13 cellular contexts compared by ENCODE assay signal in genomic region chrX:37906357-37906756, GRCh38. TPM values are rescaled to one million over a fixed set of nuclear protein-coding genes. Genes with fewer than 3 reads are reported as not detected.
DNase-seq lines count a peak whose midpoint lies in the region; ATAC-seq, FAIRE-seq and TF ChIP-seq lines count a peak whose summit lies in the region.
"Had no signal": no experiment of that assay in that cellular context is flagged by ENCODE, and none has a peak within 500 bp of the region (broad histone marks: within the 10 kb centered on the region; RNA-seq: fewer than 3 reads in every experiment).

No MANE protein-coding gene starts in this region.

- peaks cover 4% of the 10 kb centered on the region for H3K27me3 Mint-ChIP-seq in brain

- POLR2A ChIA-PET in HepG2 (lab: Yijun Ruan, JAX) = no interaction called here

- H3K4me3 ChIP-seq in liver (ENCODE audit: low read depth in 1 of 3, low read length in 3 of 3) (peak overlapping the region in 2 of 3 donors; percentile 31 to 47), HepG2 (replicated peaks in 1 of 3; ENCODE audit: insufficient read depth in 1 of 3, low read depth in 2 of 3, low read length in 3 of 3) (no peak overlapping the region), keratinocyte (ENCODE audit: control insufficient read depth in 2 of 3, extremely low read depth in 1 of 3, insufficient read depth in 2 of 3, low read depth in 1 of 3, low read length in 3 of 3) (peak overlapping the region in 1 of 3 experiments; percentile 28), vagina (peak overlapping the region; percentile 22 to 27), Karpas-422 (ENCODE audit: low read length) (no peak overlapping the region)
- H3K4me3 ChIP-seq: BLaER1 treated with 17β-estradiol and CSF1 and Interleukin-3, amounts not matched to agents 10 nM and 100 nM had no signal

- TF ChIP-seq POLR2A in HepG2 (IDR thresholded peaks at IDR 0.05; ENCODE audit: insufficient read depth in 1 of 2, low read depth in 2 of 2, low read length in 2 of 2) = no peak
- no peak for TF ChIP-seq POLR2A in vagina (IDR thresholded peaks at IDR 0.05)

- WGBS in liver = 16% methylated on average over 11 of the region's 11 CpGs
- WGBS in HepG2 (ENCODE audit: low lambda C conversion rate) = 35% methylated on average over 11 of the region's 11 CpGs

- TF ChIP-seq RAD21 in liver (IDR thresholded peaks at IDR 0.05) (no peak), HepG2 (CRISPR knock-in tag; IDR thresholded peaks at IDR 0.05) (no peak)

- H3K4me1 ChIP-seq in liver (ENCODE audit: control insufficient read depth in 4 of 4, insufficient read depth in 4 of 4, low read length in 3 of 4) = peaks cover 0 to 12% (median 6%) of the 10 kb centered on the region in 4 donors
- H3K4me1 ChIP-seq in HepG2 (ENCODE audit: insufficient read depth, low read length) = no peaks in the 10 kb centered on the region
- no peaks in the 10 kb centered on the region for H3K4me1 ChIP-seq in keratinocyte (ENCODE audit: control insufficient read depth, extremely low read depth, insufficient read depth, low read length)
- H3K4me1 ChIP-seq in vagina = no peaks in the 10 kb centered on the region
- no peaks in the 10 kb centered on the region for H3K4me1 ChIP-seq in Karpas-422 (ENCODE audit: low read length)
- H3K4me1 ChIP-seq: BLaER1 treated with 17β-estradiol and CSF1 and Interleukin-3, amounts not matched to agents 10 nM and 100 nM had no signal

- H3K9me3 Mint-ChIP-seq in brain = peaks cover 0 to 6% (median 3%) of the 10 kb centered on the region in 5 experiments

- H3K79me2 ChIP-seq in HepG2 (ENCODE audit: insufficient read depth, low read length) (no peaks in the 10 kb centered on the region), keratinocyte (ENCODE audit: control insufficient read depth, insufficient read depth, low read length) (no peaks in the 10 kb centered on the region), Karpas-422 (ENCODE audit: low read length) (no peaks in the 10 kb centered on the region)

- FAIRE-seq in HepG2 (lab: Jason Lieb, UNC) (no peak), keratinocyte (lab: Jason Lieb, UNC) (no peak)

- DNase-seq in HepG2 (ENCODE audit: low spot score) (no peak), keratinocyte (ENCODE audit: low read depth, low spot score) (no peak), vagina (ENCODE audit: extremely low spot score in 2 of 2) (no peak), ACHN (no peak), Karpas-422 (no peak), Kasumi-1 (lab: John Stamatoyannopoulos, UW) (no peak)
- DNase-seq: GF-D8, NCI-H226, stomach had no signal

- TF ChIP-seq EP300 in HepG2 (IDR thresholded peaks at IDR 0.05; ENCODE audit: low read depth in 2 of 2, low read length in 2 of 2) (no peak), HepG2 (CRISPR knock-in tag; IDR thresholded peaks at IDR 0.05; ENCODE audit: borderline replicate concordance) (no peak)

- no peaks in the 10 kb centered on the region for H3K27me3 ChIP-seq in liver (ENCODE audit: control insufficient read depth in 4 of 4, insufficient read depth in 4 of 4, low read length in 3 of 4)
- peaks cover 0 to 2% of the 10 kb centered on the region in 2 experiments; a peak in 1 of 5 replicates for H3K27me3 ChIP-seq in HepG2 (ENCODE audit: control insufficient read depth in 1 of 2, insufficient read depth in 2 of 2, low read length in 2 of 2)
- H3K27me3 ChIP-seq in keratinocyte (ENCODE audit: control insufficient read depth, extremely low read depth, insufficient read depth, low read length) = no peaks in the 10 kb centered on the region
- no peaks in the 10 kb centered on the region for H3K27me3 ChIP-seq in vagina
- no peaks in the 10 kb centered on the region for H3K27me3 ChIP-seq in Karpas-422 (ENCODE audit: low read length)

- H3K9ac ChIP-seq in liver (ENCODE audit: low read depth in 1 of 2, low read length in 2 of 2) (no peak overlapping the region), HepG2 (ENCODE audit: insufficient read depth, low read depth, low read length) (no peak overlapping the region), keratinocyte (ENCODE audit: control insufficient read depth, extremely low read depth, insufficient read depth, low read length) (no peak overlapping the region), Karpas-422 (ENCODE audit: low read length) (no peak overlapping the region)
- H3K9ac ChIP-seq: BLaER1 treated with 17β-estradiol and CSF1 and Interleukin-3, amounts not matched to agents 10 nM and 100 nM had no signal

- in situ Hi-C loops in HepG2 (cut with HindIII; ENCODE audit: extremely low pct_ligation_motif_present, low pct_unique_long_range_greater_than_20kb) (no loop called here), ACHN (cut with HindIII; ENCODE audit: low pct_ligation_motif_present, low pct_unique_long_range_greater_than_20kb, low sequenced_read_pairs) (no loop called here)

- dilution Hi-C loops in keratinocyte (cut with MboI; ENCODE audit: extremely low pct_ligation_motif_present, low sequenced_read_pairs) = no loop called here

- no TSS peak for BruUV-seq in HepG2 (replicated peaks; lab: Mats Ljungman, UMichigan)

- no peaks in the 10 kb centered on the region for H4K20me1 ChIP-seq in HepG2 (ENCODE audit: insufficient read depth, low read length)
- no peaks in the 10 kb centered on the region for H4K20me1 ChIP-seq in keratinocyte (ENCODE audit: control insufficient read depth, extremely low read depth, insufficient read depth, low read length)
- H4K20me1 ChIP-seq in Karpas-422 (ENCODE audit: insufficient read depth, low read depth, low read length) = no peaks in the 10 kb centered on the region
- H4K20me1 ChIP-seq: BLaER1 treated with 17β-estradiol and CSF1 and Interleukin-3, amounts not matched to agents 10 nM and 100 nM had no signal

- CTCF ChIA-PET in HepG2 (lab: Yijun Ruan, JAX; ENCODE audit: low intra/inter-chr PET ratio, low total read pairs) = no interaction called here

- H3K9me1 ChIP-seq in keratinocyte (ENCODE audit: control insufficient read depth, extremely low read depth, insufficient read depth, low read length) = no peaks in the 10 kb centered on the region

- H3K9me3 ChIP-seq in liver (ENCODE audit: control insufficient read depth in 4 of 4, low read length in 3 of 4) = no peaks in the 10 kb centered on the region
- no peaks in the 10 kb centered on the region for H3K9me3 ChIP-seq in HepG2 (ENCODE audit: low read length)
- no peaks in the 10 kb centered on the region for H3K9me3 ChIP-seq in keratinocyte (ENCODE audit: control insufficient read depth, low read depth, low read length)
- H3K9me3 ChIP-seq in vagina = no peaks in the 10 kb centered on the region
- no peaks in the 10 kb centered on the region for H3K9me3 ChIP-seq in Karpas-422 (ENCODE audit: low read length)
- H3K9me3 ChIP-seq: stomach had no signal

- no peaks in the 10 kb centered on the region for H3K9me2 ChIP-seq in Karpas-422 (replicated peaks; ENCODE audit: insufficient read depth, low read length)

- no peak for ATAC-seq in HepG2

- TF ChIP-seq CTCF in liver (IDR thresholded peaks at IDR 0.05; ENCODE audit: low read depth, low read length, missing input control) (no peak), HepG2 (CRISPR knock-in tag; IDR thresholded peaks at IDR 0.05) (no peak), brain (conservative IDR thresholded peaks at IDR 0.05) (no peak), keratinocyte (optimal IDR thresholded peaks at IDR 0.05 in 1 of 3, IDR thresholded peaks at IDR 0.05 in 1 of 3, conservative IDR thresholded peaks at IDR 0.05 in 1 of 3; ENCODE audit: extremely low read depth in 1 of 3, insufficient read depth in 2 of 3, low read length in 3 of 3) (no peak), vagina (IDR thresholded peaks at IDR 0.05) (no peak)

- H3K27ac ChIP-seq in liver (ENCODE audit: low read depth in 1 of 2, low read length in 2 of 2) (no peak overlapping the region), HepG2 (ENCODE audit: extremely low read length, insufficient read depth, low read length) (no peak overlapping the region), keratinocyte (ENCODE audit: control insufficient read depth, insufficient read depth, low read length) (no peak overlapping the region), vagina (no peak overlapping the region), Karpas-422 (ENCODE audit: low read length) (no peak overlapping the region)
- H3K27ac ChIP-seq: BLaER1 treated with 17β-estradiol and CSF1 and Interleukin-3, amounts not matched to agents 10 nM and 100 nM; RWPE1; stomach had no signal

- H3K27ac Mint-ChIP-seq in brain = no peak overlapping the region

- H3K4me3 Mint-ChIP-seq in brain = peak overlapping the region; percentile 52 to 77 (median 73)

- H3K4me1 Mint-ChIP-seq in brain = no peaks in the 10 kb centered on the region

- H3K4me2 ChIP-seq in HepG2 (ENCODE audit: low read depth, low read length) = no peak overlapping the region
- peak overlapping the region; percentile 54 for H3K4me2 ChIP-seq in keratinocyte (ENCODE audit: control insufficient read depth, extremely low read depth, insufficient read depth, low read depth, low read length)
- no peak overlapping the region for H3K4me2 ChIP-seq in Karpas-422 (ENCODE audit: low read depth, low read length, poor library complexity, severe bottlenecking)
- H3K4me2 ChIP-seq: BLaER1 treated with 17β-estradiol and CSF1 and Interleukin-3, amounts not matched to agents 10 nM and 100 nM had no signal

- no peaks in the 10 kb centered on the region for H3K36me3 Mint-ChIP-seq in brain

- H3K36me3 ChIP-seq in liver (ENCODE audit: control insufficient read depth in 4 of 4, insufficient read depth in 3 of 4, low read depth in 1 of 4, low read length in 3 of 4) (peaks cover 0 to under 1% (median 0%) of the 10 kb centered on the region in 4 donors), HepG2 (replicated peaks in 1 of 2; ENCODE audit: control insufficient read depth in 1 of 2, insufficient read depth in 2 of 2, low read length in 2 of 2) (no peaks in the 10 kb centered on the region), keratinocyte (ENCODE audit: control insufficient read depth in 2 of 2, extremely low read depth in 1 of 2, insufficient read depth in 2 of 2, low read length in 2 of 2) (no peaks in the 10 kb centered on the region), vagina (no peaks in the 10 kb centered on the region), Karpas-422 (ENCODE audit: insufficient read depth, low read length) (no peaks in the 10 kb centered on the region)
- H3K36me3 ChIP-seq: BLaER1 treated with 17β-estradiol and CSF1 and Interleukin-3, amounts not matched to agents 10 nM and 100 nM; stomach had no signal

- no peak overlapping the region for H2AFZ ChIP-seq in HepG2 (ENCODE audit: low read length)
- peak overlapping the region; percentile 40 for H2AFZ ChIP-seq in keratinocyte (ENCODE audit: control insufficient read depth, low read length)
- no peak overlapping the region for H2AFZ ChIP-seq in Karpas-422 (ENCODE audit: low read length)

- intact Hi-C loops in HepG2 (cut with micrococcal nuclease; ENCODE audit: unreplicated experiment) = no loop called here
- intact Hi-C loops in vagina (cut with DNase I) = no loop called here

RNA-seq across cellular contexts. Expression of gene DYNLT3, which starts 59.0 kb away (rescaled TPM):
- total RNA-seq in liver = 10 to 100 TPM in 1 of 2 donors, 1 to 10 TPM in 1; 9.5 to 13.4 TPM
- 10 to 100 TPM; 13.4 to 20.7 TPM for polyA plus RNA-seq in liver
- 6.1 and 9.5 TPM in 2 replicates for total RNA-seq in HepG2 (2016; rRNA removed; fragmentation: Illumina TruSeq; extraction: Trizol)
- 1.5 and 1.8 TPM in 2 replicates for total RNA-seq in HepG2 (2016; cell fraction: cytosol; rRNA removed; fragmentation: Illumina TruSeq; extraction: Trizol; ENCODE audit: low read depth)
- 6.1 and 10.9 TPM in 2 replicates for total RNA-seq in HepG2 (2016; cell fraction: insoluble cytoplasmic fraction; rRNA removed; fragmentation: Illumina TruSeq; extraction: Trizol)
- 4.0 and 4.4 TPM in 2 replicates for total RNA-seq in HepG2 (2016; cell fraction: membrane; rRNA removed; fragmentation: Illumina TruSeq; extraction: Trizol)
- total RNA-seq in HepG2 (2016; cell fraction: nucleus; rRNA removed; fragmentation: Illumina TruSeq; extraction: Trizol) = 3.2 and 3.4 TPM in 2 replicates
- 5.4 TPM in 2 replicates for polyA plus RNA-seq in HepG2 (2011; rRNA removed)
- polyA plus RNA-seq in HepG2 (2011; cell fraction: cytosol; rRNA removed) = 2.0 and 3.9 TPM in 2 replicates
- 0.90 and 2.0 TPM in 2 replicates for polyA plus RNA-seq in HepG2 (2011; cell fraction: nucleus; rRNA removed)
- polyA plus RNA-seq in HepG2 (2012) = 7.0 and 9.2 TPM in 2 replicates
- polyA plus RNA-seq in HepG2 (2016; cell fraction: cytosol; fragmentation: Illumina TruSeq; extraction: Trizol; ENCODE audit: low read depth) = 1.6 and 2.3 TPM in 2 replicates
- 14.0 and 14.5 TPM in 2 replicates for polyA plus RNA-seq in HepG2 (2016; cell fraction: insoluble cytoplasmic fraction; fragmentation: Illumina TruSeq; extraction: Trizol; ENCODE audit: low read depth)
- polyA plus RNA-seq in HepG2 (2016; cell fraction: membrane; fragmentation: Illumina TruSeq; extraction: Trizol; ENCODE audit: low read depth) = 4.6 TPM in 2 replicates
- polyA plus RNA-seq in HepG2 (2016; cell fraction: nucleus; fragmentation: Illumina TruSeq; extraction: Trizol; ENCODE audit: insufficient read depth, low read depth) = 6.3 and 6.6 TPM in 2 replicates
- 1.7 and 12.3 TPM in 2 replicates for polyA minus RNA-seq in HepG2 (2011; rRNA and poly(A)+ RNA removed; ENCODE audit: low replicate concordance)
- polyA minus RNA-seq in HepG2 (2011; cell fraction: cytosol; rRNA and poly(A)+ RNA removed) = 2.4 and 3.0 TPM in 2 replicates
- polyA minus RNA-seq in HepG2 (2011; cell fraction: nucleus; rRNA and poly(A)+ RNA removed) = 3.0 and 4.5 TPM in 2 replicates
- 20.2 TPM for polyA plus RNA-seq in brain (ENCODE audit: insufficient read depth, low read depth, low replicate concordance)
- 25.9 to 37.3 TPM (median 30.4 TPM) in 3 replicates for polyA plus RNA-seq in keratinocyte
- 9.8 TPM for polyA plus RNA-seq in keratinocyte (2011; ENCODE audit: low read depth)
- 23.4 and 43.9 TPM in 2 replicates for polyA plus RNA-seq in keratinocyte (2011; cell fraction: cytosol; rRNA removed)
- 9.9 and 14.6 TPM in 2 replicates for polyA plus RNA-seq in keratinocyte (2011; cell fraction: nucleus; rRNA removed)
- polyA plus RNA-seq in keratinocyte (2012; ENCODE audit: low replicate concordance) = 26.9 and 34.6 TPM in 2 replicates
- polyA minus RNA-seq in keratinocyte = 3.6 to 16.7 TPM (median 12.5 TPM) in 3 replicates
- 19.4 TPM for polyA minus RNA-seq in keratinocyte (2011; cell fraction: cytosol; rRNA and poly(A)+ RNA removed)
- polyA minus RNA-seq in keratinocyte (2011; cell fraction: nucleus; rRNA and poly(A)+ RNA removed) = 4.5 and 7.2 TPM in 2 replicates
- total RNA-seq in vagina = 18.7 TPM
- total RNA-seq in Karpas-422 (2014; rRNA removed; shearing (Covaris generic); ENCODE audit: low replicate concordance) = 22.5 and 33.5 TPM in 2 replicates

Comparison
In these comparisons a context has a peak if more than half of its experiments do, and no peak if none do; other contexts are left out.
1. H3K4me3 ChIP-seq: peak in liver (2 of 3) and vagina (2 of 2); none in HepG2 (0 of 3) and Karpas-422 (single experiment).